Comparison of ENCODE assay signal across 7 cellular contexts in the genomic region with DNA sequence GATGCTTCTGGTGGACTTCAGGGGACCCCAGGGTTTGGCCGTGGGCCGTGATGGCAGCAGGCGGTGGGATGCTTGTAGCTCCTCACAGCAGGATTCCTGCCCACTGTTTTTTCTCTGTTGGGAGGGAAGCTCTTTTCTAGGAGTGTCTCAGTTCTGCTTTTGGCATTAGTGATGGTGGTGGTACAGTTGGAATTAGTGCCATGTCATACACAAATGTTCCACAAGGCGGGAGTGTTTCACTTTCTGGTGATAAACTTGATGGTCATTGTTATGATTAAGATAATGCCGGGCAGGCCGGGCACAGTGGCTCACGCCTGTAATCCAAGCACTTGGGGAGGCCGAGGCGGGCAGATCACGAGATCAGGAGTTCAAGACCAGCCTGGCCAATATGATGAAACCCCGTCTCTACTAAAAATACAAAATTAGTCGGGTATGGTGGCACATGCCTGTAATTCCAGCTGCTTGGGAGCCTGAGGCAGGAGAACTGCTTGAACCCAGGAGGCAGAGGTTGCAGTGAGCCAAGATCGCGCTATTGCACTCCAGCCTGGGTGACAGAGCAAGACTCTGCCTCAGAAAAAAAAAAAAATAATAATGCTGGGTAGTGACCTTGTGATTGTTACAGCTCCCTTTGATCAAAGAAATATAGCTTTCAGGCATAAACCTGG. TPM values are rescaled to one million over a fixed set of nuclear protein-coding genes. Genes with fewer than 3 reads are reported as not detected.
DNase-seq lines count a peak whose midpoint lies in the region; ATAC-seq and TF ChIP-seq lines count a peak whose summit lies in the region.
"Not testable (repeated sequence)": the region's sequence is repeated elsewhere in the genome, so short reads cannot be mapped to it uniquely, and the experiment has no call there.

No MANE protein-coding gene starts in this region.

- H3K27me3 Mint-ChIP-seq in activated CD8-positive, alpha-beta T cell treated with anti-CD3 and anti-CD28 coated beads, Interleukin-2, amount 10 ng/mL, durations not matched to agents 7 days and 5 days (ENCODE audit: low read depth); endothelial cell (ENCODE audit: unreplicated experiment): not testable (repeated sequence)

- POLR2A ChIA-PET in PC-3 (lab: Charles Lee; ENCODE audit: unreplicated experiment) = interaction anchor here (0.6 kb wide), 1 partner anchor 21 kb away, joined by 6 read pairs; no protein-coding TSS in a partner anchor
- POLR2A ChIA-PET in activated CD8-positive, alpha-beta T cell treated with anti-CD3 and anti-CD28 coated beads, Interleukin-2, amount 10 ng/mL, durations not matched to agents 7 days and 5 days (lab: Charles Lee) = not testable (repeated sequence)

- not testable (repeated sequence) for H3K9me2 ChIP-seq in PC-3 (replicated peaks; ENCODE audit: low read length)

- not testable (repeated sequence) for H3K9me3 Mint-ChIP-seq in activated CD8-positive, alpha-beta T cell treated with anti-CD3 and anti-CD28 coated beads, Interleukin-2, amount 10 ng/mL, durations not matched to agents 7 days and 5 days (ENCODE audit: insufficient read depth); endothelial cell (ENCODE audit: unreplicated experiment)

- not testable (repeated sequence) for H3K27ac Mint-ChIP-seq in activated CD8-positive, alpha-beta T cell treated with anti-CD3 and anti-CD28 coated beads, Interleukin-2, amount 10 ng/mL, durations not matched to agents 7 days and 5 days
- H3K27ac Mint-ChIP-seq in endothelial cell (ENCODE audit: unreplicated experiment) = peak overlapping the region; percentile 68

- not testable (repeated sequence) for H3K27me3 ChIP-seq in PC-3 (ENCODE audit: low read length)

- peak; percentile 68 for DNase-seq in GF-D8 (lab: John Stamatoyannopoulos, UW)
- DNase-seq in LNCaP clone FGC (ENCODE audit: low read depth) = peak; percentile 47
- DNase-seq in PC-3 = peak; percentile 83
- peak; percentile 59 for DNase-seq in activated CD8-positive, alpha-beta T cell treated with anti-CD3 and anti-CD28 coated beads, Interleukin-2, amount 10 ng/mL, durations not matched to agents 7 days and 5 days
- DNase-seq in endothelial cell (ENCODE audit: low spot score) = peak; percentile 53
- peak; percentile 48 for DNase-seq in kidney glomerular epithelial cell (lab: John Stamatoyannopoulos, UW)
- peak; percentile 59 for DNase-seq in pulmonary artery endothelial cell (ENCODE audit: low read depth, low spot score)

- not testable (repeated sequence) for H3K36me3 ChIP-seq in PC-3 (ENCODE audit: low read depth, low read length)

- TF ChIP-seq CTCF in LNCaP clone FGC (IDR thresholded peaks at IDR 0.05; ENCODE audit: control insufficient read depth, extremely low read depth, insufficient read depth) = peak; percentile 83
- TF ChIP-seq CTCF in PC-3 (conservative IDR thresholded peaks at IDR 0.05; ENCODE audit: low read depth, low read length) = peak; percentile 74
- peak; percentile 84 for TF ChIP-seq CTCF in endothelial cell (IDR thresholded peaks at IDR 0.05; ENCODE audit: unreplicated experiment)

- H4K20me1 ChIP-seq in PC-3 (ENCODE audit: low read length) = not testable (repeated sequence)

- intact Hi-C loops in PC-3 (cut with micrococcal nuclease) = loop anchor here (1.0 kb wide), 3 partner anchors 21 to 117 kb away; no protein-coding TSS in a partner anchor

- H3K36me3 Mint-ChIP-seq in activated CD8-positive, alpha-beta T cell treated with anti-CD3 and anti-CD28 coated beads, Interleukin-2, amount 10 ng/mL, durations not matched to agents 7 days and 5 days (ENCODE audit: low read depth) = not testable (repeated sequence)
- H3K36me3 Mint-ChIP-seq in endothelial cell (ENCODE audit: low read depth, unreplicated experiment) = peaks cover 42% of the 10 kb centered on the region

- not testable (repeated sequence) for H3K79me2 ChIP-seq in PC-3 (ENCODE audit: low read length)

- not testable (repeated sequence) for H3K4me2 ChIP-seq in PC-3 (ENCODE audit: low read length)

- not testable (repeated sequence) for H3K4me1 Mint-ChIP-seq in activated CD8-positive, alpha-beta T cell treated with anti-CD3 and anti-CD28 coated beads, Interleukin-2, amount 10 ng/mL, durations not matched to agents 7 days and 5 days (ENCODE audit: low read depth); endothelial cell (ENCODE audit: unreplicated experiment)

- not testable (repeated sequence) for H2AFZ ChIP-seq in PC-3 (ENCODE audit: low read length)

- ATAC-seq in PC-3 = peak; percentile 56
- ATAC-seq in activated CD8-positive, alpha-beta T cell treated with anti-CD3 and anti-CD28 coated beads, Interleukin-2, amount 10 ng/mL, durations not matched to agents 7 days and 5 days = peak; percentile 49

- H3K27ac ChIP-seq in PC-3 (ENCODE audit: low read length) = peak overlapping the region; percentile 60; the same call in 1 of the 2 replicates

- TSS peak; percentile 60 for BruUV-seq in PC-3 (replicated peaks; lab: Mats Ljungman, UMichigan)

- not testable (repeated sequence) for H3K9me3 ChIP-seq in PC-3 (ENCODE audit: low read length)

- H3F3A ChIP-seq in PC-3 (ENCODE audit: low read length, unreplicated experiment) = not testable (repeated sequence)

- not testable (repeated sequence) for H3K4me3 ChIP-seq in LNCaP clone FGC (ENCODE audit: low read depth, low read length); PC-3 (ENCODE audit: low read length)

- CTCF ChIA-PET in PC-3 (lab: Charles Lee) = interaction anchor here (0.6 to 1.3 kb wide), 4 partner anchors 48 to 1093 kb away, joined by 3 read pairs; no protein-coding TSS in a partner anchor
- CTCF ChIA-PET in activated CD8-positive, alpha-beta T cell treated with anti-CD3 and anti-CD28 coated beads, Interleukin-2, amount 10 ng/mL, durations not matched to agents 7 days and 5 days (lab: Charles Lee) = interaction anchor here (0.6 to 2.2 kb wide), 15 partner anchors 9 to 220 kb away, joined by 3 to 17 read pairs (median 4); a partner anchor contains a TSS

- H3K4me1 ChIP-seq in PC-3 (ENCODE audit: insufficient read depth, low read length) = peaks cover 35% of the 10 kb centered on the region

- not testable (repeated sequence) for H3K9ac ChIP-seq in PC-3 (ENCODE audit: low read length)

- H3K4me3 Mint-ChIP-seq in activated CD8-positive, alpha-beta T cell treated with anti-CD3 and anti-CD28 coated beads, Interleukin-2, amount 10 ng/mL, durations not matched to agents 7 days and 5 days = not testable (repeated sequence)
- H3K4me3 Mint-ChIP-seq in endothelial cell (ENCODE audit: unreplicated experiment) = peak overlapping the region; percentile 34

RNA-seq across cellular contexts. Expression of a gene that starts 21.4 kb away (rescaled TPM):
- total RNA-seq in PC-3 (2014; rRNA removed) = 150 and 162 TPM in 2 replicates
- 10 to 100 TPM; 88.3 to 91.8 TPM for total RNA-seq in activated CD8-positive, alpha-beta T cell treated with anti-CD3 and anti-CD28 coated beads, Interleukin-2, amount 10 ng/mL, durations not matched to agents 7 days and 5 days
- total RNA-seq in endothelial cell (ENCODE audit: unreplicated experiment) = 196 TPM
- 286 and 352 TPM in 2 replicates for total RNA-seq in pulmonary artery endothelial cell

RNA-seq across cellular contexts. Expression of a gene that starts 52.7 kb away (rescaled TPM):
- 16.3 and 19.5 TPM in 2 replicates for total RNA-seq in PC-3 (2014; rRNA removed)
- total RNA-seq in activated CD8-positive, alpha-beta T cell treated with anti-CD3 and anti-CD28 coated beads, Interleukin-2, amount 10 ng/mL, durations not matched to agents 7 days and 5 days = 10 to 100 TPM; 18.3 to 21.9 TPM
- 9.8 TPM for total RNA-seq in endothelial cell (ENCODE audit: unreplicated experiment)
- 11.1 and 13.8 TPM in 2 replicates for total RNA-seq in pulmonary artery endothelial cell
